34 cellular contexts compared by ENCODE assay signal in genomic region chr1:114753143-114753542, GRCh38. TPM values are rescaled to one million over a fixed set of nuclear protein-coding genes. Genes with fewer than 3 reads are reported as not detected.
DNase-seq lines count a peak whose midpoint lies in the region; ATAC-seq, FAIRE-seq and TF ChIP-seq lines count a peak whose summit lies in the region.
"Had no signal": no experiment of that assay in that cellular context is flagged by ENCODE, and none has a peak within 500 bp of the region (broad histone marks: within the 10 kb centered on the region; RNA-seq: fewer than 3 reads in every experiment).

No MANE protein-coding gene starts in this region.

- no peaks in the 10 kb centered on the region for H3K27me3 Mint-ChIP-seq in activated naive CD4-positive, alpha-beta T cell treated with anti-CD3 and anti-CD28 coated beads, Interleukin-2, amount 50 U/mL, for 24 hours
- no peaks in the 10 kb centered on the region for H3K27me3 Mint-ChIP-seq in activated naive CD4-positive, alpha-beta T cell treated with anti-CD3 and anti-CD28 coated beads for 36 hours (ENCODE audit: low read depth)

- TF ChIP-seq POLR2A in H1 (IDR thresholded peaks at IDR 0.05; ENCODE audit: control extremely low read depth in 1 of 2, low read depth in 2 of 2, low read length in 2 of 2): no peak

- no peak overlapping the region for H2BK12ac ChIP-seq in H1 (ENCODE audit: low read depth, low read length)

- H4K5ac ChIP-seq in H1 (ENCODE audit: insufficient read length, low read depth, low read length): no peak overlapping the region

- H3K79me1 ChIP-seq in H1 (ENCODE audit: low read depth, low read length): peaks cover 4% of the 10 kb centered on the region

- no peak for DNase-seq in activated naive CD4-positive, alpha-beta T cell treated with anti-CD3 and anti-CD28 coated beads for 36 hours
- no peak for DNase-seq in H1 (ENCODE audit: low read depth in 1 of 2, low spot score in 2 of 2)
- no peak for DNase-seq in smooth muscle cell (lab: John Stamatoyannopoulos, UW; ENCODE audit: unreplicated experiment)
- DNase-seq in ecto neural progenitor cell (ENCODE audit: low spot score): no peak
- DNase-seq: activated CD4-positive, alpha-beta T cell treated with anti-CD3 and anti-CD28 coated beads, Interleukin-2, amount 50 U/mL, for 1 hour; activated effector memory CD4-positive, alpha-beta T cell treated with Interleukin-2 at 50 U/mL for 16 hours; adrenal gland; colonic mucosa; COR-L47; DMS79; esophagus squamous epithelium; lower lobe of right lung; MG63; NCI-H1417; NCI-H2081 treated with DMSO at 0.1 percent for 48 hours; NCI-H345; NCI-H748 treated with DMSO at 0.1 percent for 48 hours; nephron progenitor cell; OCI-M1; upper lobe of left lung; WERI-Rb-1 had no signal

- H3F3A ChIP-seq in SU-DHL-6 (ENCODE audit: insufficient read depth) (peaks cover 14% of the 10 kb centered on the region), smooth muscle cell (ENCODE audit: low read depth) (peaks cover under 1% of the 10 kb centered on the region)

- no peak overlapping the region for H3K23ac ChIP-seq in H1 (ENCODE audit: insufficient read length)

- H2BK20ac ChIP-seq in H1 (ENCODE audit: low read length): no peak overlapping the region

- peak overlapping the region; percentile 98 for H3K4me3 Mint-ChIP-seq in activated naive CD4-positive, alpha-beta T cell treated with anti-CD3 and anti-CD28 coated beads, Interleukin-2, amount 50 U/mL, for 24 hours
- no peak overlapping the region for H3K4me3 Mint-ChIP-seq in activated naive CD4-positive, alpha-beta T cell treated with anti-CD3 and anti-CD28 coated beads for 36 hours
- H3K4me3 Mint-ChIP-seq: nephron progenitor cell; T-helper 2 cell treated with Interferon-gamma antibody and Interleukin-4, amounts not matched to agents 5 μg/mL and 100 μg/mL, for 36 hours had no signal

- 64% methylated on average over 4 of the region's 4 CpGs; no CpG with 5 or more reads in 1 of the 2 experiments for WGBS in H1 (ENCODE audit: extremely low coverage in 1 of 2, insufficient coverage in 1 of 2, insufficient read length in 1 of 2, insufficient replicate concordance in 2 of 2, low coverage in 1 of 2, low lambda C conversion rate in 2 of 2, missing lambda C conversion rate in 1 of 2), 2 experiments
- WGBS in smooth muscle cell (ENCODE audit: low lambda C conversion rate): 67% methylated on average over 4 of the region's 4 CpGs

- no peak overlapping the region for H3K4ac ChIP-seq in H1 (replicated peaks; ENCODE audit: insufficient read length, low read depth, low read length)

- FAIRE-seq in H1 (lab: Jason Lieb, UNC): no peak
- FAIRE-seq: K562 had no signal

- no peak overlapping the region for H3K18ac ChIP-seq in H1 (ENCODE audit: extremely low read depth, low read length)

- no peak for TF ChIP-seq RAD21 in H1 (IDR thresholded peaks at IDR 0.05 in 1 of 2, conservative IDR thresholded peaks at IDR 0.05 in 1 of 2; ENCODE audit: low read depth in 2 of 2, low read length in 2 of 2)

- peaks cover 27% of the 10 kb centered on the region for H3K36me3 ChIP-seq in SU-DHL-6 (ENCODE audit: low read length)
- H3K36me3 ChIP-seq in H1 (ENCODE audit: control insufficient read depth in 2 of 4, insufficient read depth in 4 of 4, low read length in 3 of 4): peaks cover 2 to 38% (median 22%) of the 10 kb centered on the region in 4 experiments; a peak in 7 of 8 replicates
- H3K36me3 ChIP-seq in smooth muscle cell (ENCODE audit: low read depth): peaks cover 12% of the 10 kb centered on the region

- H3K56ac ChIP-seq in H1 (replicated peaks; ENCODE audit: insufficient read length, low read depth, low read length): no peak overlapping the region

- peak overlapping the region; percentile 13 for H3K4me2 ChIP-seq in SU-DHL-6 (ENCODE audit: low read depth, low read length, poor library complexity, severe bottlenecking)
- H3K4me2 ChIP-seq in H1 (ENCODE audit: insufficient read depth in 1 of 2, low read depth in 2 of 2, low read length in 2 of 2): peak overlapping the region in 1 of 2 experiments; percentile 39; a peak in 3 of 4 replicates
- H3K4me2 ChIP-seq in smooth muscle cell: peak overlapping the region; percentile 17

- H3K9me3 ChIP-seq in SU-DHL-6 (ENCODE audit: insufficient read depth, low read length): no peaks in the 10 kb centered on the region
- no peaks in the 10 kb centered on the region for H3K9me3 ChIP-seq in H1 (ENCODE audit: insufficient read depth in 2 of 2, low read depth in 1 of 2, low read length in 1 of 2)
- no peaks in the 10 kb centered on the region for H3K9me3 ChIP-seq in smooth muscle cell (replicated peaks; ENCODE audit: low read depth)
- H3K9me3 ChIP-seq: adrenal gland, colonic mucosa, esophagus squamous epithelium, lower lobe of right lung, MG63, upper lobe of left lung had no signal

- no peak overlapping the region for H4K91ac ChIP-seq in H1 (replicated peaks; ENCODE audit: insufficient read length, low read length)

- H3K27ac ChIP-seq in SU-DHL-6 (ENCODE audit: low read depth, low read length) (no peak overlapping the region), H1 (ENCODE audit: low read depth, low read length) (no peak overlapping the region), smooth muscle cell (ENCODE audit: low read depth) (no peak overlapping the region)
- H3K27ac ChIP-seq: adrenal gland, colonic mucosa, esophagus squamous epithelium, lower lobe of right lung, parathyroid adenoma, upper lobe of left lung, WERI-Rb-1 had no signal

- peaks cover 91% of the 10 kb centered on the region for H3K4me1 Mint-ChIP-seq in activated naive CD4-positive, alpha-beta T cell treated with anti-CD3 and anti-CD28 coated beads, Interleukin-2, amount 50 U/mL, for 24 hours
- H3K4me1 Mint-ChIP-seq in activated naive CD4-positive, alpha-beta T cell treated with anti-CD3 and anti-CD28 coated beads for 36 hours (ENCODE audit: low read depth): peaks cover 83% of the 10 kb centered on the region

- peaks cover 22% of the 10 kb centered on the region for H3K36me3 Mint-ChIP-seq in activated naive CD4-positive, alpha-beta T cell treated with anti-CD3 and anti-CD28 coated beads, Interleukin-2, amount 50 U/mL, for 24 hours
- peaks cover 38% of the 10 kb centered on the region for H3K36me3 Mint-ChIP-seq in activated naive CD4-positive, alpha-beta T cell treated with anti-CD3 and anti-CD28 coated beads for 36 hours (ENCODE audit: low read depth)

- H2AFZ ChIP-seq in SU-DHL-6 (ENCODE audit: low read depth, low read length, severe bottlenecking): no peak overlapping the region
- no peak overlapping the region for H2AFZ ChIP-seq in H1 (ENCODE audit: low read length)
- H2AFZ ChIP-seq in smooth muscle cell (ENCODE audit: low read depth): no peak overlapping the region
- H2AFZ ChIP-seq: parathyroid adenoma had no signal

- intact Hi-C loops in activated naive CD4-positive, alpha-beta T cell treated with anti-CD3 and anti-CD28 coated beads for 36 hours (cut with micrococcal nuclease): no loop called here

- H3K4me3 ChIP-seq in SU-DHL-6 (ENCODE audit: insufficient read depth, low read length, poor library complexity, severe bottlenecking) (no peak overlapping the region), H1 (ENCODE audit: extremely low read depth in 1 of 4, insufficient read depth in 2 of 4, low read depth in 3 of 4, low read length in 4 of 4) (peak overlapping the region in 1 of 4 experiments; percentile 18; a peak in 1 of 8 replicates), smooth muscle cell (no peak overlapping the region)
- H3K4me3 ChIP-seq: adrenal gland, colonic mucosa, esophagus squamous epithelium, K562, lower lobe of right lung, MG63, upper lobe of left lung had no signal

- no peaks in the 10 kb centered on the region for H3K9me3 Mint-ChIP-seq in activated naive CD4-positive, alpha-beta T cell treated with anti-CD3 and anti-CD28 coated beads, Interleukin-2, amount 50 U/mL, for 24 hours
- H3K9me3 Mint-ChIP-seq in activated naive CD4-positive, alpha-beta T cell treated with anti-CD3 and anti-CD28 coated beads for 36 hours: no peaks in the 10 kb centered on the region
- H3K9me3 Mint-ChIP-seq: T-helper 2 cell treated with Interferon-gamma antibody and Interleukin-4, amounts not matched to agents 5 μg/mL and 100 μg/mL, for 36 hours had no signal

- TF ChIP-seq CTCF in SU-DHL-6 (IDR thresholded peaks at IDR 0.05; ENCODE audit: insufficient read depth, low read length, poor library complexity, severe bottlenecking) (no peak), H1 (IDR thresholded peaks at IDR 0.05; ENCODE audit: control extremely low read depth in 1 of 3, insufficient read depth in 1 of 3, low read depth in 1 of 3, low read length in 3 of 3) (no peak), smooth muscle cell (IDR thresholded peaks at IDR 0.05; ENCODE audit: borderline replicate concordance, insufficient read depth, poor library complexity, severe bottlenecking) (no peak)

- H3K23me2 ChIP-seq in H1 (ENCODE audit: low read depth, low read length): no peaks in the 10 kb centered on the region

- H3K79me2 ChIP-seq in SU-DHL-6 (ENCODE audit: insufficient read depth, low read length) (peaks cover 96% of the 10 kb centered on the region), H1 (ENCODE audit: control insufficient read depth in 1 of 2, insufficient read depth in 2 of 2, low read length in 2 of 2) (peaks cover 69 to 91% of the 10 kb centered on the region in 2 experiments), smooth muscle cell (ENCODE audit: low read depth) (peaks cover 91% of the 10 kb centered on the region)

- H3K9me2 ChIP-seq in SU-DHL-6 (replicated peaks; ENCODE audit: insufficient read depth, low read length): no peaks in the 10 kb centered on the region

- H4K8ac ChIP-seq in H1 (ENCODE audit: extremely low read depth, insufficient read depth, low read length): no peak overlapping the region

- no peak overlapping the region for H3K14ac ChIP-seq in H1 (ENCODE audit: insufficient read length)

- CTCF ChIA-PET in activated naive CD4-positive, alpha-beta T cell treated with anti-CD3 and anti-CD28 coated beads for 36 hours (lab: Charles Lee): no interaction called here
- CTCF ChIA-PET in H1 (lab: Charles Lee; ENCODE audit: partially characterized antibody): interaction anchor here (1.7 kb wide), 1 partner anchor 8 kb away, joined by 4 read pairs; no protein-coding TSS in a partner anchor

- H3K27me3 ChIP-seq in SU-DHL-6 (ENCODE audit: low read length) (no peaks in the 10 kb centered on the region), H1 (replicated peaks in 1 of 4; ENCODE audit: control insufficient read depth in 3 of 4, extremely low read depth in 1 of 4, insufficient read depth in 3 of 4, low read length in 3 of 4) (no peaks in the 10 kb centered on the region), smooth muscle cell (ENCODE audit: low read depth) (no peaks in the 10 kb centered on the region)
- H3K27me3 ChIP-seq: adrenal gland, colonic mucosa, esophagus squamous epithelium, MG63, upper lobe of left lung had no signal

- POLR2A ChIA-PET in H1 (lab: Charles Lee; ENCODE audit: partially characterized antibody): interaction anchor here (0.6 to 6.0 kb wide), 11 partner anchors 10 to 328 kb away, joined by 3 to 68 read pairs (median 4); partner anchors contain the start of gene NRAS

- ATAC-seq in HG03442 (IDR thresholded peaks at IDR 0.05; ENCODE audit: unreplicated experiment) (no peak), HG02623 (IDR thresholded peaks at IDR 0.05; ENCODE audit: unreplicated experiment) (no peak)
- ATAC-seq: HCT116, K562, lower lobe of right lung, sciatic nerve, SK-N-SH treated with all-trans-retinoic acid at 6 μM for 48 hours had no signal

- H2AK5ac ChIP-seq in H1 (ENCODE audit: low read depth, low read length): no peak overlapping the region

- H2BK15ac ChIP-seq in H1 (ENCODE audit: low read length): no peak overlapping the region

- H4K20me1 ChIP-seq in SU-DHL-6 (ENCODE audit: low read depth, low read length) (peaks cover 78% of the 10 kb centered on the region), H1 (replicated peaks in 1 of 2; ENCODE audit: control insufficient read depth in 1 of 2, insufficient read depth in 2 of 2, low read length in 2 of 2) (peaks cover 35 to 40% of the 10 kb centered on the region in 2 experiments), smooth muscle cell (ENCODE audit: low read depth) (peaks cover 91% of the 10 kb centered on the region)

- no peak overlapping the region for H2BK120ac ChIP-seq in H1 (replicated peaks; ENCODE audit: low read depth, low read length)

- H3K9ac ChIP-seq in SU-DHL-6 (ENCODE audit: low read length): no peak overlapping the region
- H3K9ac ChIP-seq in H1 (replicated peaks in 1 of 4; ENCODE audit: extremely low read depth in 1 of 4, low read depth in 3 of 4, low read length in 3 of 4): no peak overlapping the region
- no peak overlapping the region for H3K9ac ChIP-seq in smooth muscle cell (ENCODE audit: low read depth)
- H3K9ac ChIP-seq: parathyroid adenoma had no signal

- no peak overlapping the region for H3K27ac Mint-ChIP-seq in activated naive CD4-positive, alpha-beta T cell treated with anti-CD3 and anti-CD28 coated beads, Interleukin-2, amount 50 U/mL, for 24 hours
- H3K27ac Mint-ChIP-seq in activated naive CD4-positive, alpha-beta T cell treated with anti-CD3 and anti-CD28 coated beads for 36 hours: no peak overlapping the region
- H3K27ac Mint-ChIP-seq: T-helper 2 cell treated with Interferon-gamma antibody and Interleukin-4, amounts not matched to agents 5 μg/mL and 100 μg/mL, for 36 hours had no signal

- no peak for TF ChIP-seq EP300 in H1 (IDR thresholded peaks at IDR 0.05; ENCODE audit: borderline replicate concordance in 1 of 2, low read depth in 2 of 2, low read length in 2 of 2)

- H3K4me1 ChIP-seq in H1 (replicated peaks in 1 of 4; ENCODE audit: control insufficient read depth in 3 of 4, insufficient read depth in 4 of 4, low read length in 3 of 4): peaks cover 0 to 12% (median 3%) of the 10 kb centered on the region in 4 experiments; a peak in 2 of 7 replicates
- H3K4me1 ChIP-seq in smooth muscle cell (ENCODE audit: low read depth): peaks cover 27% of the 10 kb centered on the region

- no peak overlapping the region for H2BK5ac ChIP-seq in H1 (ENCODE audit: low read depth, low read length)

RNA-seq across cellular contexts. Expression of gene CSDE1, which starts 4.6 kb away (rescaled TPM):
- total RNA-seq in activated naive CD4-positive, alpha-beta T cell treated with anti-CD3 and anti-CD28 coated beads for 36 hours: 100 to 1,000 TPM; 533 to 579 TPM
- 635 and 641 TPM in 2 replicates for total RNA-seq in H1 (2021; fragmentation: NEBNext Ultra II Directional; extraction: Animal tissue kit (Norgen Biotek cat#: 25700))
- polyA plus RNA-seq in H1 (2011; rRNA removed) (96.7 and 149 TPM in 2 replicates), smooth muscle cell (160 and 173 TPM in 2 replicates)
- 223 TPM for polyA plus RNA-seq in H1 (2011; cell fraction: cytosol; rRNA removed)
- 190 TPM for polyA plus RNA-seq in H1 (2011; cell fraction: nucleus; rRNA removed)
- polyA plus RNA-seq in H1 (2012, experiment 1 of 2): 373 to 760 TPM (median 391 TPM) in 4 replicates
- polyA plus RNA-seq in H1 (2012, experiment 2 of 2): 23.0 TPM
- polyA plus RNA-seq in H1 (2013, experiment 1 of 2): 432 TPM
- 434 TPM for polyA plus RNA-seq in H1 (2013, experiment 2 of 2)
- polyA minus RNA-seq in H1 (2011; rRNA and poly(A)+ RNA removed): 508 and 810 TPM in 2 replicates
- polyA minus RNA-seq in H1 (2011; cell fraction: cytosol; rRNA and poly(A)+ RNA removed): 205 TPM
- polyA minus RNA-seq in H1 (2011; cell fraction: nucleus; rRNA and poly(A)+ RNA removed): 407 TPM
- total RNA-seq in smooth muscle cell: 768 and 827 TPM in 2 replicates

RNA-seq across cellular contexts. Expression of gene SIKE1, which starts 27.3 kb away (rescaled TPM):
- total RNA-seq in activated naive CD4-positive, alpha-beta T cell treated with anti-CD3 and anti-CD28 coated beads for 36 hours: 10 to 100 TPM; 60.2 to 60.6 TPM
- 73.2 and 79.9 TPM in 2 replicates for total RNA-seq in H1 (2021; fragmentation: NEBNext Ultra II Directional; extraction: Animal tissue kit (Norgen Biotek cat#: 25700))
- polyA plus RNA-seq in H1 (2011; rRNA removed) (20.5 and 30.3 TPM in 2 replicates), smooth muscle cell (37.0 and 54.8 TPM in 2 replicates)
- 33.0 TPM for polyA plus RNA-seq in H1 (2011; cell fraction: cytosol; rRNA removed)
- 73.4 TPM for polyA plus RNA-seq in H1 (2011; cell fraction: nucleus; rRNA removed)
- 46.4 to 72.4 TPM (median 51.0 TPM) in 4 replicates for polyA plus RNA-seq in H1 (2012, experiment 1 of 2)
- 12.7 TPM for polyA plus RNA-seq in H1 (2012, experiment 2 of 2)
- 43.9 TPM for polyA plus RNA-seq in H1 (2013, experiment 1 of 2)
- polyA plus RNA-seq in H1 (2013, experiment 2 of 2): 38.8 TPM
- polyA minus RNA-seq in H1 (2011; rRNA and poly(A)+ RNA removed): 44.2 and 88.0 TPM in 2 replicates
- 26.1 TPM for polyA minus RNA-seq in H1 (2011; cell fraction: cytosol; rRNA and poly(A)+ RNA removed)
- polyA minus RNA-seq in H1 (2011; cell fraction: nucleus; rRNA and poly(A)+ RNA removed): 99.6 TPM
- total RNA-seq in smooth muscle cell: 70.5 and 84.4 TPM in 2 replicates

RNA-seq across cellular contexts. Expression of gene NRAS, which starts 36.6 kb away (rescaled TPM):
- total RNA-seq in activated naive CD4-positive, alpha-beta T cell treated with anti-CD3 and anti-CD28 coated beads for 36 hours: 10 to 100 TPM; 42.1 to 43.9 TPM
- total RNA-seq in H1 (2021; fragmentation: NEBNext Ultra II Directional; extraction: Animal tissue kit (Norgen Biotek cat#: 25700)): 63.2 and 65.1 TPM in 2 replicates
- polyA plus RNA-seq in H1 (2011; rRNA removed) (13.8 and 24.5 TPM in 2 replicates), smooth muscle cell (31.4 and 37.0 TPM in 2 replicates)
- 27.9 TPM for polyA plus RNA-seq in H1 (2011; cell fraction: cytosol; rRNA removed)
- polyA plus RNA-seq in H1 (2011; cell fraction: nucleus; rRNA removed): 10.1 TPM
- 22.0 to 38.8 TPM (median 26.4 TPM) in 4 replicates for polyA plus RNA-seq in H1 (2012, experiment 1 of 2)
- 4.6 TPM for polyA plus RNA-seq in H1 (2012, experiment 2 of 2)
- polyA plus RNA-seq in H1 (2013, experiment 1 of 2): 49.8 TPM
- polyA plus RNA-seq in H1 (2013, experiment 2 of 2): 49.3 TPM
- 56.0 and 80.7 TPM in 2 replicates for polyA minus RNA-seq in H1 (2011; rRNA and poly(A)+ RNA removed)
- polyA minus RNA-seq in H1 (2011; cell fraction: cytosol; rRNA and poly(A)+ RNA removed): 28.6 TPM
- polyA minus RNA-seq in H1 (2011; cell fraction: nucleus; rRNA and poly(A)+ RNA removed): 40.2 TPM
- total RNA-seq in smooth muscle cell: 84.7 and 105 TPM in 2 replicates

RNA-seq across cellular contexts. Expression of gene AMPD1, which starts 57.8 kb away (rescaled TPM):
- not detected for total RNA-seq in activated naive CD4-positive, alpha-beta T cell treated with anti-CD3 and anti-CD28 coated beads for 36 hours
- total RNA-seq in H1 (2021; fragmentation: NEBNext Ultra II Directional; extraction: Animal tissue kit (Norgen Biotek cat#: 25700)): not detected in 2 replicates
- not detected in 2 replicates for polyA plus RNA-seq in H1 (2011; rRNA removed)
- polyA plus RNA-seq in H1 (2011; cell fraction: cytosol; rRNA removed): not detected
- polyA plus RNA-seq in H1 (2011; cell fraction: nucleus; rRNA removed): not detected
- not detected in 4 replicates for polyA plus RNA-seq in H1 (2012, experiment 1 of 2)
- not detected for polyA plus RNA-seq in H1 (2012, experiment 2 of 2)
- not detected for polyA plus RNA-seq in H1 (2013, experiment 1 of 2)
- polyA plus RNA-seq in H1 (2013, experiment 2 of 2): not detected
- not detected in 2 replicates for polyA minus RNA-seq in H1 (2011; rRNA and poly(A)+ RNA removed)
- not detected for polyA minus RNA-seq in H1 (2011; cell fraction: cytosol; rRNA and poly(A)+ RNA removed)
- polyA minus RNA-seq in H1 (2011; cell fraction: nucleus; rRNA and poly(A)+ RNA removed): not detected
- not detected in 2 replicates for total RNA-seq in smooth muscle cell
- not detected in 2 replicates for polyA plus RNA-seq in smooth muscle cell
- total RNA-seq: A172, adrenal gland, K562, kidney epithelial cell, mononuclear cell, sciatic nerve had no signal
